ENCODE assay signal across 13 cellular contexts in the genomic region with DNA sequence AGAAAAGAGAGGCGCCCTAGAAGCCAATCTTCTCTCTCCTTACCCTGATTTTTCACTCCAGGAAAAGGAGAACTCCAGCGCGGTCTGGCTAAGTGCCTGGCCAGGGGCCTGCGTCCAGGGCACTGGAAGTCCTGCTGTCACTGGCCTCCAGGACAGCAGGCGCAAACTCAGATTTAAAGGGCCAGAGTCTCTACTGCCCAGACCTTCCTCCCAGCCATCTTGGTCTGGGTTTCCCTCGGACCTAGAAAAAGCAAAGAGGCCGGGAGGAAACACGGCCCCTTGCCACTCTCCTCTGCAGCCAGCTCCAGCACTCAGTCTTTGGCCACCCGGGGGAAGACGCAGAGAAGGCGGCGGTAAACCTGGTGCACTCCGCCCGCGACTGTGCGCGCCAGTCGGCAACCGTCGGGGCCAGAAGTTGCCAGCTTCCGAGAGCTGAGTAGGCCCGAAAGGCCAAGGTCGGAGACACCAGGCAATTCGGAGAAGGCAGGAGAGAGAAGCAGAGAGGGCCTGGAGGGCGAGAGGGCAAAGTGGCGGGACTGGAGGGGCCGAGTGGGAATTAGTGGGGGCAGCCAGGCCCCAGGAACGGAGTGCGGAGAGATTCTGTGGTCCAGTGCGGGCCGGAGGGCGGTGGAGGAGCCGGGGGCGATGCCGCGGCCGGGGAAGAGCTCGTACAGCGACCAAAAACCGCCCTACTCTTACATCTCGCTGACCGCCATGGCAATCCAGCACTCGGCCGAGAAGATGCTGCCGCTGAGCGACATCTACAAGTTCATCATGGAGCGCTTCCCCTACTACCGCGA. TPM values are rescaled to one million over a fixed set of nuclear protein-coding genes. Genes with fewer than 3 reads are reported as not detected.
DNase-seq lines count a peak whose midpoint lies in the region; ATAC-seq and TF ChIP-seq lines count a peak whose summit lies in the region.
"Had no signal": no experiment of that assay in that cellular context is flagged by ENCODE, and none has a peak within 500 bp of the region (broad histone marks: within the 10 kb centered on the region; RNA-seq: fewer than 3 reads in every experiment).

FOXB2 (plus strand) TSS at position 646 of the 800 bp plus-strand sequence; CDS start at position 646, 0 bp downstream.

- no peaks in the 10 kb centered on the region for H3K36me3 ChIP-seq in ascending aorta
- H3K36me3 ChIP-seq: SJSA1 had no signal

- peaks cover 50 to 86% (median 79%) of the 10 kb centered on the region in 3 donors for H3K27me3 Mint-ChIP-seq in naive B cell

- no peak within 1 kb of the TSS for H3K27ac ChIP-seq in ascending aorta
- H3K27ac ChIP-seq: SJSA1 had no signal

- in situ Hi-C loops in GM13977 (cut with MboI; ENCODE audit: low pct_unique_long_range_greater_than_20kb, low sequenced_read_pairs, unreplicated experiment): no loop called here

- TF ChIP-seq CTCF in GM13977 (IDR thresholded peaks at IDR 0.05; ENCODE audit: extremely low read depth, insufficient read depth, missing control alignments): no peak
- no peak for TF ChIP-seq CTCF in ascending aorta (IDR thresholded peaks at IDR 0.05)

- H3K9me3 ChIP-seq in ascending aorta: no peaks in the 10 kb centered on the region
- H3K9me3 ChIP-seq: SJSA1 had no signal

- peaks cover 4 to 26% of the 10 kb centered on the region in 2 donors for H3K4me1 ChIP-seq in ascending aorta
- H3K4me1 ChIP-seq: SJSA1 had no signal

- ATAC-seq in naive B cell (ENCODE audit: low read depth in 2 of 2) (no peak), GM21367 (IDR thresholded peaks at IDR 0.05; ENCODE audit: unreplicated experiment) (no peak)

- peak within 1 kb of the TSS; percentile 43 to 81 (median 64) for H3K4me3 Mint-ChIP-seq in naive B cell

- intact Hi-C loops in ascending aorta (cut with DNase I): no loop called here

- H3K4me1 Mint-ChIP-seq in naive B cell: peaks cover 28 to 36% (median 33%) of the 10 kb centered on the region in 3 donors

- peaks cover 4 to 17% of the 10 kb centered on the region in 2 donors for H3K36me3 Mint-ChIP-seq in naive B cell

- peaks cover 0 to 22% (median 12%) of the 10 kb centered on the region in 7 donors for H3K9me3 Mint-ChIP-seq in naive B cell

- peaks cover 81% of the 10 kb centered on the region for H3K27me3 ChIP-seq in ascending aorta

- peak within 1 kb of the TSS; percentile 46 to 50 for H3K4me3 ChIP-seq in ascending aorta
- H3K4me3 ChIP-seq: SJSA1 had no signal

- H3K27ac Mint-ChIP-seq in naive B cell: peak within 1 kb of the TSS in 2 of 6 donors; percentile 51 to 73

- DNase-seq in 8988T: peak; percentile 23
- DNase-seq in GM13977 (ENCODE audit: low spot score): peak; percentile 46
- DNase-seq in ascending aorta (ENCODE audit: low spot score in 2 of 2): no peak
- no peak for DNase-seq in naive B cell
- DNase-seq in AG08395 (ENCODE audit: low spot score): no peak
- no peak for DNase-seq in dermis blood vessel endothelial cell
- DNase-seq in AML-193 (lab: John Stamatoyannopoulos, UW): no peak
- DNase-seq: activated gamma-delta T cell treated with Interleukin-2 at 50 U/mL for 16 hours, DMS79, NCI-H146 had no signal

RNA-seq across cellular contexts. Expression of gene FOXB2, which starts in this region (rescaled TPM):
- total RNA-seq in ascending aorta (not detected), dermis blood vessel endothelial cell (not detected in 2 replicates)
- not detected for polyA plus RNA-seq in naive B cell (ENCODE audit: low read depth in 6 of 6)
- total RNA-seq: omental fat pad, SJSA1 had no signal

Comparison
In these comparisons a context has a peak if more than half of its experiments do, and no peak if none do; other contexts are left out.
1. DNase-seq: peak in 8988T (single experiment) and GM13977 (single experiment); none in ascending aorta (0 of 2), naive B cell (single experiment), AG08395 (single experiment), dermis blood vessel endothelial cell (single experiment) and AML-193 (0 of 2).